In genomic region chr11:133894956-133895549, GRCh38 we compare ENCODE assay signal across 11 cellular contexts. TPM values are rescaled to one million over a fixed set of nuclear protein-coding genes. Genes with fewer than 3 reads are reported as not detected.
DNase-seq lines count a peak whose midpoint lies in the region; ATAC-seq, FAIRE-seq and TF ChIP-seq lines count a peak whose summit lies in the region.
"Had no signal": no experiment of that assay in that cellular context is flagged by ENCODE, and none has a peak within 500 bp of the region (broad histone marks: within the 10 kb centered on the region; RNA-seq: fewer than 3 reads in every experiment).

No MANE protein-coding gene starts in this region.

- H3K4me1 ChIP-seq in HUES64 (ENCODE audit: insufficient read depth, low read length), result peaks cover 36% of the 10 kb centered on the region

- peak overlapping the region; percentile 32; the same call in 1 of the 2 replicates for H3K27ac ChIP-seq in HUES64 (ENCODE audit: low read depth, low read length)

- H3K9me3 ChIP-seq in HUES64 (ENCODE audit: insufficient read depth, low read depth, low read length), result no peaks in the 10 kb centered on the region

- H3K36me3 ChIP-seq in HUES64 (ENCODE audit: insufficient read depth, low read length), result peaks cover under 1% of the 10 kb centered on the region; the same call in 1 of the 2 replicates

- no peaks in the 10 kb centered on the region for H3K27me3 ChIP-seq in HUES64 (ENCODE audit: insufficient read depth, low read length)

- 27% methylated on average over 13 of the region's 13 CpGs for WGBS in HUES64

- peak overlapping the region; percentile 24; the same call in 1 of the 2 replicates for H3K9ac ChIP-seq in HUES64 (ENCODE audit: low read depth, low read length)

- no peak for TF ChIP-seq POLR2A in H54 (IDR thresholded peaks at IDR 0.05; ENCODE audit: low read depth, low read length)

- H3K4me3 ChIP-seq in HUES64 (ENCODE audit: low read length), result no peak overlapping the region

- DNase-seq in myocyte (ENCODE audit: low read depth) (peak; percentile 70), NCI-H1436 (lab: John Stamatoyannopoulos, UW) (no peak), H54 (ENCODE audit: insufficient read length, low spot score) (no peak)
- DNase-seq in stimulated activated CD4-positive, alpha-beta T cell treated with anti-CD3 and anti-CD28 coated beads, Interleukin-4, amount 100 ng/mL, for 24 hours, result no peak
- DNase-seq: aorta had no signal

- FAIRE-seq in H54 (lab: Jason Lieb, UNC), result no peak

- ATAC-seq in GM18517 (IDR thresholded peaks at IDR 0.05; ENCODE audit: unreplicated experiment) (peak; percentile 68), GM21723 (IDR thresholded peaks at IDR 0.05; ENCODE audit: unreplicated experiment) (peak; percentile 66), HG03045 (IDR thresholded peaks at IDR 0.05; ENCODE audit: unreplicated experiment) (no peak)
- ATAC-seq: naive thymus-derived CD8-positive, alpha-beta T cell had no signal

RNA-seq across cellular contexts. Expression of gene SPATA19, which starts 49.7 kb away (rescaled TPM):
- not detected for polyA plus RNA-seq in HUES64 (2013, experiment 1 of 2)
- polyA plus RNA-seq in HUES64 (2013, experiment 2 of 2), result not detected
- total RNA-seq in myocyte, result not detected in 2 replicates
- not detected for polyA plus RNA-seq in myocyte (2012)
- total RNA-seq: aorta; naive thymus-derived CD8-positive, alpha-beta T cell; NCI-H460 had no signal
- polyA plus RNA-seq: aorta; naive thymus-derived CD8-positive, alpha-beta T cell had no signal
